ENCODE assay signal across 17 cellular contexts in the genomic region with DNA sequence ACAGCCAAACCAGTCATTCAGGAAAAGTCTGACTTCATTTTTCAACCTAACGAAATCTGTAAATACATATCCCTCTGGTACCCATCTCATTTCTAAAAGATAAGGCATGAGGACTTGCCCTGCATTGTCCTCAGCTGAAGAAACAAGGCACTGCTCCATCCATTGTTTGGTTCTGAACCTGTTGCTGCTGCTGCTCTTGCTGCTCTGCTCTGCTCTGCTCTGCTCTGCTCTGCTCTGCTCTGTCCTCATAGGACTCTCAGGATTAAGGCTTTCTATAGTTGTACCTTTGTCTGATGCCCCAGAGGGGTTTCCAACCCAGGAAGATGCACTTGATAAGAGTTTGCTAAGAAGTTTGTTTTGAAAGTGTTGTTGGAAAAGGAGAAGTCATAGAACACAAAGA.
"Had no signal": no experiment of that assay in that cellular context is flagged by ENCODE, and none has a peak within 500 bp of the region (broad histone marks: within the 10 kb centered on the region; RNA-seq: fewer than 3 reads in every experiment).

No MANE protein-coding gene starts in this region.

- H3K27ac ChIP-seq: cardiac muscle cell, neutrophil, right atrium auricular region had no signal

- H3K4me3 ChIP-seq: cardiac muscle cell, esophagus squamous epithelium, right atrium auricular region had no signal

- H3K27me3 ChIP-seq: cardiac muscle cell, esophagus squamous epithelium, neutrophil, right atrium auricular region had no signal

- H3K4me1 Mint-ChIP-seq: activated T-helper 17 cell treated with anti-CD3 and anti-CD28 coated beads, Interleukin-2, amount 50 U/mL, for 72 hours; natural killer cell had no signal

- H3K4me3 Mint-ChIP-seq: activated CD4-positive, alpha-beta T cell treated with anti-CD3 and anti-CD28 coated beads, Interleukin-2, amount 10 ng/mL, durations not matched to agents 7 days and 5 days; activated naive CD4-positive, alpha-beta T cell treated with anti-CD3 and anti-CD28 coated beads for 36 hours; activated T-helper 17 cell treated with anti-CD3 and anti-CD28 coated beads, Interleukin-2, amount 50 U/mL, for 72 hours; natural killer cell; stimulated activated naive CD8-positive, alpha-beta T cell treated with anti-CD3 and anti-CD28 coated beads, Interleukin-15, Interleukin-2, amounts not matched to agents 100 ng/mL and 50 ng/mL, for 24 hours had no signal

- H3K36me3 ChIP-seq: cardiac muscle cell, esophagus squamous epithelium, neutrophil had no signal

- H3K27ac Mint-ChIP-seq: activated CD4-positive, alpha-beta T cell treated with anti-CD3 and anti-CD28 coated beads, Interleukin-2, amount 10 ng/mL, durations not matched to agents 7 days and 5 days; activated naive CD4-positive, alpha-beta T cell treated with anti-CD3 and anti-CD28 coated beads for 36 hours; activated T-helper 17 cell treated with anti-CD3 and anti-CD28 coated beads, Interleukin-2, amount 50 U/mL, for 72 hours; natural killer cell; stimulated activated naive CD8-positive, alpha-beta T cell treated with anti-CD3 and anti-CD28 coated beads, Interleukin-15, Interleukin-2, amounts not matched to agents 100 ng/mL and 50 ng/mL, for 24 hours had no signal

- H3K9me3 Mint-ChIP-seq: activated CD4-positive, alpha-beta T cell treated with anti-CD3 and anti-CD28 coated beads, Interleukin-2, amount 10 ng/mL, durations not matched to agents 7 days and 5 days; activated naive CD4-positive, alpha-beta T cell treated with anti-CD3 and anti-CD28 coated beads for 36 hours; activated T-helper 17 cell treated with anti-CD3 and anti-CD28 coated beads, Interleukin-2, amount 50 U/mL, for 72 hours; natural killer cell; stimulated activated naive CD8-positive, alpha-beta T cell treated with anti-CD3 and anti-CD28 coated beads, Interleukin-15, Interleukin-2, amounts not matched to agents 100 ng/mL and 50 ng/mL, for 24 hours had no signal

- H3K36me3 Mint-ChIP-seq: natural killer cell had no signal

- H3K9me3 ChIP-seq: esophagus squamous epithelium, neutrophil, right atrium auricular region had no signal

- ATAC-seq: natural killer cell had no signal

- DNase-seq: activated CD4-positive, alpha-beta T cell treated with anti-CD3 and anti-CD28 coated beads, Interleukin-2, amount 10 ng/mL, durations not matched to agents 7 days and 5 days; activated CD4-positive, CD25-positive, alpha-beta regulatory T cell; activated CD8-positive, alpha-beta memory T cell treated with anti-CD3 and anti-CD28 coated beads, Interleukin-2, amount 50 U/mL, for 48 hours; activated naive CD4-positive, alpha-beta T cell treated with anti-CD3 and anti-CD28 coated beads for 36 hours; esophagus squamous epithelium; foreskin fibroblast; mesendoderm; natural killer cell; posterior cingulate gyrus; small intestine; stimulated activated CD4-positive, alpha-beta T cell treated with anti-CD3 and anti-CD28 coated beads, Interleukin-4, amount 100 ng/mL, for 4 hours; stimulated activated CD8-positive, alpha-beta memory T cell treated with anti-CD3 and anti-CD28 coated beads, Interleukin-4, amount 100 ng/mL, for 48 hours had no signal

- H3K27me3 Mint-ChIP-seq: activated CD4-positive, alpha-beta T cell treated with anti-CD3 and anti-CD28 coated beads, Interleukin-2, amount 10 ng/mL, durations not matched to agents 7 days and 5 days; activated T-helper 17 cell treated with anti-CD3 and anti-CD28 coated beads, Interleukin-2, amount 50 U/mL, for 72 hours; stimulated activated naive CD8-positive, alpha-beta T cell treated with anti-CD3 and anti-CD28 coated beads, Interleukin-15, Interleukin-2, amounts not matched to agents 100 ng/mL and 50 ng/mL, for 24 hours had no signal
